8 cellular contexts compared by ENCODE assay signal in the genomic region with DNA sequence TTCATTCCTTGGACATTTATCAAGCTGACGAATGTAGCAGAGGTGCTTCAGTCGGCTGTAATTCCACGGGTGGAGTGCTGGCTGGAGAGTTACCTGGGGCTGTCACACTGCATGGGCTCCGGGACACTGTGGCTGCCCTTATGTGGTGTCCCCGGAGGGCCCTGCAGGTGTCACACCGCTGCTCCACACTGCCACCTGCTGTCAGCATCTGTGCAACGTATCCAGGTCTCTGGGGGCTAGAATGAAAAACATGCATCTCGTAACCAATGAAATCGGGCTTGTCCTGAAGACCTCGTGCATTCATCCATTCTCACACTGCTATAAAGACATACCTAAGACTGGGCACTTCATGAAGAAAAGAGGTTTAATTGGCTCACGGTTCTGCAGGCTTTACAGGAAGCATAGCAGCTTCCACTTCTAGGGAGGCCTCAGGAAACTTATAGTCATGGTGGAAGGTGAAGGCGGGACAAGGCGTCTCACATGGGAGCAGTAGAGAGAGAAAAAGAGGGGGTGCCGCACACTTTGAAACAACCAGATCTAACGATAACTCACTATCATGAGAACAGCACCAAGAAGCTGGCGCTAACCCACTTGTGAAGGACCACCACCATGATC. TPM values are rescaled to one million over a fixed set of nuclear protein-coding genes. Genes with fewer than 3 reads are reported as not detected.
DNase-seq lines count a peak whose midpoint lies in the region; ATAC-seq and TF ChIP-seq lines count a peak whose summit lies in the region.

No MANE protein-coding gene starts in this region.

- H3K27ac ChIP-seq in HL-60 (replicated peaks) (no peak overlapping the region), SJCRH30 (no peak overlapping the region), prostate gland (no peak overlapping the region), aorta (ENCODE audit: low read depth in 1 of 2, low read length in 2 of 2) (no peak overlapping the region)

- ATAC-seq in Right ventricle myocardium inferior (peak; percentile 81), aorta (ENCODE audit: low FRiP score) (peak; percentile 75), HG02571 (IDR thresholded peaks at IDR 0.05; ENCODE audit: unreplicated experiment) (no peak)

- no peak for TF ChIP-seq POLR2A in prostate gland (IDR thresholded peaks at IDR 0.05)

- 34% methylated on average over 16 of the region's 16 CpGs for WGBS in prostate gland
- WGBS in aorta, 2 donors = 35 to 37% methylated on average over 16 of the region's 16 CpGs

- H3K36me3 ChIP-seq in SJCRH30 = no peaks in the 10 kb centered on the region
- no peaks in the 10 kb centered on the region for H3K36me3 ChIP-seq in prostate gland
- no peaks in the 10 kb centered on the region for H3K36me3 ChIP-seq in aorta (ENCODE audit: control insufficient read depth in 1 of 2, insufficient read depth in 2 of 2, low read length in 1 of 2)

- in situ Hi-C loops in Caki2 (cut with HindIII; ENCODE audit: low pct_unique_long_range_greater_than_20kb, low sequenced_read_pairs) = no loop called here

- H3K4me1 ChIP-seq in SJCRH30 = no peaks in the 10 kb centered on the region
- no peaks in the 10 kb centered on the region for H3K4me1 ChIP-seq in prostate gland (replicated peaks)
- no peaks in the 10 kb centered on the region for H3K4me1 ChIP-seq in aorta (ENCODE audit: control insufficient read depth in 1 of 2, insufficient read depth in 2 of 2, low read length in 2 of 2)

- H3K9me3 ChIP-seq in SJCRH30 (replicated peaks) (no peaks in the 10 kb centered on the region), prostate gland (no peaks in the 10 kb centered on the region), aorta (ENCODE audit: control insufficient read depth, low read length) (no peaks in the 10 kb centered on the region)

- peak; percentile 29 for DNase-seq in Caki2 (ENCODE audit: low read depth)
- peak; percentile 31 to 63 for DNase-seq in HL-60 (ENCODE audit: low read depth in 1 of 2, low spot score in 1 of 2)
- peak; percentile 41 to 73 for DNase-seq in SJCRH30
- DNase-seq in activated gamma-delta T cell treated with anti-CD3 and anti-CD28 coated beads, Interleukin-2, amount 50 U/mL, for 16 hours (ENCODE audit: low read depth) = peak; percentile 75
- DNase-seq in Right ventricle myocardium inferior (ENCODE audit: missing footprints) = peak; percentile 87
- peak; percentile 50 for DNase-seq in prostate gland (ENCODE audit: low spot score)
- peak; percentile 79 to 87 for DNase-seq in aorta

- H3K4me3 ChIP-seq in HL-60 (replicated peaks; ENCODE audit: insufficient read depth, low read length) (no peak overlapping the region), SJCRH30 (no peak overlapping the region), prostate gland (no peak overlapping the region), aorta (ENCODE audit: low read length in 2 of 2) (no peak overlapping the region)

- H3K27me3 ChIP-seq in HL-60 (ENCODE audit: insufficient read depth, poor library complexity, severe bottlenecking) (no peaks in the 10 kb centered on the region), SJCRH30 (no peaks in the 10 kb centered on the region), prostate gland (replicated peaks; ENCODE audit: insufficient read depth) (no peaks in the 10 kb centered on the region), aorta (ENCODE audit: control insufficient read depth in 1 of 2, insufficient read depth in 2 of 2, low read length in 1 of 2) (no peaks in the 10 kb centered on the region)

- TF ChIP-seq CTCF in HL-60 (IDR thresholded peaks at IDR 0.05; ENCODE audit: insufficient read depth, low read length) (peak; percentile 93), prostate gland (IDR thresholded peaks at IDR 0.05) (peak; percentile 65 to 87 (median 84))

- intact Hi-C loops in Right ventricle myocardium inferior (cut with DNase I) = loop anchor here (5.0 kb wide), 2 partner anchors 120 to 305 kb away; no protein-coding TSS in a partner anchor
- intact Hi-C loops in prostate gland (cut with DNase I) = no loop called here
- intact Hi-C loops in aorta (cut with DNase I) = loop anchor here in 1 of 2 donors (2.0 to 5.0 kb wide), 2 partner anchors 40 to 305 kb away; no protein-coding TSS in a partner anchor

RNA-seq across cellular contexts. Expression of gene PCBP3, which starts 46.7 kb away (rescaled TPM):
- not detected in 2 replicates for total RNA-seq in Caki2 (2014; rRNA removed; shearing (Covaris generic); ENCODE audit: low replicate concordance)
- not detected in 2 replicates for total RNA-seq in SJCRH30 (2014; rRNA removed; shearing (Covaris generic))
- total RNA-seq in Right ventricle myocardium inferior (3.7 TPM), prostate gland (10 to 100 TPM in 1 of 2 donors, under 1 TPM in 1; 0.77 to 17.2 TPM), aorta (10 to 100 TPM in 1 of 2 donors, 1 to 10 TPM in 1; 7.0 to 15.0 TPM)
- polyA plus RNA-seq in aorta = 1 to 10 TPM in 1 of 2 donors, not detected in 1; 3.6 TPM

RNA-seq across cellular contexts. Expression of gene SLC19A1, which starts 54.6 kb away (rescaled TPM):
- total RNA-seq in Caki2 (2014; rRNA removed; shearing (Covaris generic); ENCODE audit: low replicate concordance) = 25.5 and 36.0 TPM in 2 replicates
- 27.6 and 27.8 TPM in 2 replicates for total RNA-seq in SJCRH30 (2014; rRNA removed; shearing (Covaris generic))
- total RNA-seq in Right ventricle myocardium inferior = 8.2 TPM
- total RNA-seq in prostate gland = 10 to 100 TPM; 12.2 to 15.5 TPM
- 1 to 10 TPM; 6.2 to 8.4 TPM for total RNA-seq in aorta
- 10 to 100 TPM in 1 of 2 donors, 1 to 10 TPM in 1; 4.5 to 32.5 TPM for polyA plus RNA-seq in aorta

Comparison
In these comparisons a context has a peak if more than half of its experiments do, and no peak if none do; other contexts are left out.
1. DNase-seq: peak in every context shown above with its lines; median percentile 87 in Right ventricle myocardium inferior; 83 in aorta; 75 in activated gamma-delta T cell treated with anti-CD3 and anti-CD28 coated beads, Interleukin-2, amount 50 U/mL, for 16 hours; 57 in SJCRH30; 50 in prostate gland; 47 in HL-60; 29 in Caki2.